9 cellular contexts compared by ENCODE assay signal in the genomic region with DNA sequence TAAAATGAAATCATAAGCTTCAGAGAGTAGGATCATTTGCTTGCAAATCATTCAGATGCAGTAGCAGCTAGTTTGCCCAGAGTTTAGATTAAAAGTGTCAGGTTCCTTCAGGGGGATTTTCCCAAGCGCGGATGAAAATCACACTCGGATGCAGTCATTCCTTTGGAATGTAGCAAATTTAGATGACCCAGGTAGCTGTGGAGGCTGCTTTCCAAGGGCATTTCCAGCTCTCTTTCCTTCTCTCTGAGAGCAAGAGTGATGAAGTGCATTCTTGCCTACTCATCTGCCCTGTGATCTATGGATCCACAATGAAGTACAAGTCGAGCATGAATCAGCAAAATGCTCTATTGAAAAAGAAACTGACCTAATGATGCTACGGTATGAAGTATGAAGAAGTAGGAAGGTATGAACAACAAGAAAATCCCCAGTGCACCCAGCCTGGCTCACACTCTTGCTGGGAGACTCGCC.
A peak's percentile ranks its signal among the peaks of the same experiment; 100 is the strongest.
DNase-seq lines count a peak whose midpoint lies in the region; ATAC-seq and TF ChIP-seq lines count a peak whose summit lies in the region.
"Had no signal": no experiment of that assay in that cellular context is flagged by ENCODE, and none has a peak within 500 bp of the region (broad histone marks: within the 10 kb centered on the region; RNA-seq: fewer than 3 reads in every experiment).

No MANE protein-coding gene starts in this region.

- peak overlapping the region; percentile 68 for H3K4me2 ChIP-seq in fibroblast of lung (ENCODE audit: extremely low read depth, insufficient read depth, low read length)

- peak overlapping the region; percentile 3 for H2AFZ ChIP-seq in fibroblast of lung (ENCODE audit: low read length)

- H3K79me2 ChIP-seq in fibroblast of lung (ENCODE audit: control insufficient read depth, insufficient read depth, low read length) = no peaks in the 10 kb centered on the region

- H3K36me3 ChIP-seq in RWPE2 (ENCODE audit: low read depth) (no peaks in the 10 kb centered on the region), fibroblast of lung (ENCODE audit: control insufficient read depth, insufficient read depth, low read length) (no peaks in the 10 kb centered on the region)
- H3K36me3 ChIP-seq: sigmoid colon had no signal

- H3K4me3 ChIP-seq in RWPE2 (ENCODE audit: severe bottlenecking) (no peak overlapping the region), fibroblast of lung (replicated peaks in 1 of 4; ENCODE audit: control extremely low read depth in 1 of 4, insufficient read depth in 1 of 4, low read depth in 3 of 4, low read length in 4 of 4) (peak overlapping the region in 1 of 4 experiments; percentile 6)
- H3K4me3 ChIP-seq: sigmoid colon had no signal

- ATAC-seq in RWPE2 (ENCODE audit: low read depth) = peak; percentile 99
- no peak for ATAC-seq in natural killer cell treated with Interleukin-12 subunit alpha and Interleukin-12 subunit beta and Interleukin-15 and Interleukin-18, amount 100 ng/mL, for 72 hours
- ATAC-seq in HG03139 (IDR thresholded peaks at IDR 0.05; ENCODE audit: unreplicated experiment) = no peak
- no peak for ATAC-seq in HG03108 (IDR thresholded peaks at IDR 0.05; ENCODE audit: unreplicated experiment)

- H3K4me1 ChIP-seq in RWPE2 (ENCODE audit: insufficient read depth, poor library complexity, severe bottlenecking) (peaks cover 17% of the 10 kb centered on the region), fibroblast of lung (ENCODE audit: control insufficient read depth, extremely low read depth, insufficient read depth, low read length) (peaks cover 2% of the 10 kb centered on the region)

- peaks cover 10% of the 10 kb centered on the region for H3K4me1 Mint-ChIP-seq in progenitor cell of endocrine pancreas (ENCODE audit: low read depth)
- no peaks in the 10 kb centered on the region for H3K4me1 Mint-ChIP-seq in natural killer cell treated with Interleukin-12 subunit alpha and Interleukin-12 subunit beta and Interleukin-15 and Interleukin-18, amount 100 ng/mL, for 72 hours (ENCODE audit: low read depth in 2 of 2)

- H3K9ac ChIP-seq in fibroblast of lung (ENCODE audit: insufficient read depth, low read length) = no peak overlapping the region

- no peaks in the 10 kb centered on the region for H3K9me3 ChIP-seq in RWPE2 (ENCODE audit: severe bottlenecking)
- H3K9me3 ChIP-seq in fibroblast of lung (ENCODE audit: control insufficient read depth, insufficient read depth, low read depth, low read length) = no peaks in the 10 kb centered on the region
- H3K9me3 ChIP-seq: sigmoid colon had no signal

- peak overlapping the region; percentile 74 for H3K27ac ChIP-seq in RWPE2 (ENCODE audit: poor library complexity, severe bottlenecking)
- H3K27ac ChIP-seq in fibroblast of lung (ENCODE audit: insufficient read depth, low read length) = no peak overlapping the region
- H3K27ac ChIP-seq: sigmoid colon had no signal

- DNase-seq in GM04503 (ENCODE audit: low read depth) = peak; percentile 85
- DNase-seq in RWPE2 (ENCODE audit: low spot score) = peak; percentile 77
- peak; percentile 58 to 98 for DNase-seq in fibroblast of lung (ENCODE audit: low read depth in 2 of 2)
- DNase-seq in progenitor cell of endocrine pancreas (ENCODE audit: low spot score, unreplicated experiment) = no peak
- no peak for DNase-seq in natural killer cell treated with Interleukin-12 subunit alpha and Interleukin-12 subunit beta and Interleukin-15 and Interleukin-18, amount 100 ng/mL, for 72 hours (ENCODE audit: low spot score)
- DNase-seq in NCI-H345 (lab: John Stamatoyannopoulos, UW) = no peak
- DNase-seq: sigmoid colon had no signal

- no peaks in the 10 kb centered on the region for H3K9me3 Mint-ChIP-seq in progenitor cell of endocrine pancreas (ENCODE audit: low read depth)
- H3K9me3 Mint-ChIP-seq in natural killer cell treated with Interleukin-12 subunit alpha and Interleukin-12 subunit beta and Interleukin-15 and Interleukin-18, amount 100 ng/mL, for 72 hours = peaks cover 4% of the 10 kb centered on the region

- H3K27me3 ChIP-seq in RWPE2 (ENCODE audit: insufficient read depth, poor library complexity, severe bottlenecking) (no peaks in the 10 kb centered on the region), fibroblast of lung (ENCODE audit: control insufficient read depth, insufficient read depth, low read length) (no peaks in the 10 kb centered on the region)
- H3K27me3 ChIP-seq: sigmoid colon had no signal

- no peak overlapping the region for H3K4me3 Mint-ChIP-seq in progenitor cell of endocrine pancreas (ENCODE audit: low read depth)
- H3K4me3 Mint-ChIP-seq in natural killer cell treated with Interleukin-12 subunit alpha and Interleukin-12 subunit beta and Interleukin-15 and Interleukin-18, amount 100 ng/mL, for 72 hours = no peak overlapping the region

- no peaks in the 10 kb centered on the region for H3K36me3 Mint-ChIP-seq in progenitor cell of endocrine pancreas (ENCODE audit: insufficient read depth)
- H3K36me3 Mint-ChIP-seq in natural killer cell treated with Interleukin-12 subunit alpha and Interleukin-12 subunit beta and Interleukin-15 and Interleukin-18, amount 100 ng/mL, for 72 hours = no peaks in the 10 kb centered on the region

- peak overlapping the region; percentile 72 for H3K27ac Mint-ChIP-seq in progenitor cell of endocrine pancreas
- no peak overlapping the region for H3K27ac Mint-ChIP-seq in natural killer cell treated with Interleukin-12 subunit alpha and Interleukin-12 subunit beta and Interleukin-15 and Interleukin-18, amount 100 ng/mL, for 72 hours

- no peaks in the 10 kb centered on the region for H4K20me1 ChIP-seq in fibroblast of lung (ENCODE audit: control insufficient read depth, extremely low read depth, insufficient read depth, low read length)

- no peaks in the 10 kb centered on the region for H3K27me3 Mint-ChIP-seq in progenitor cell of endocrine pancreas
- no peaks in the 10 kb centered on the region for H3K27me3 Mint-ChIP-seq in natural killer cell treated with Interleukin-12 subunit alpha and Interleukin-12 subunit beta and Interleukin-15 and Interleukin-18, amount 100 ng/mL, for 72 hours

- TF ChIP-seq CTCF in RWPE2 (IDR thresholded peaks at IDR 0.05; ENCODE audit: poor library complexity, severe bottlenecking) (no peak), fibroblast of lung (conservative IDR thresholded peaks at IDR 0.05 in 1 of 2, IDR thresholded peaks at IDR 0.05 in 1 of 2; ENCODE audit: low read depth in 1 of 2, low read length in 2 of 2) (no peak), progenitor cell of endocrine pancreas (IDR thresholded peaks at IDR 0.05; ENCODE audit: unreplicated experiment) (no peak)

Comparison
In these comparisons a context has a peak if more than half of its experiments do, and no peak if none do; other contexts are left out.
1. DNase-seq: peak in GM04503 (single experiment), RWPE2 (single experiment) and fibroblast of lung (2 of 2); none in progenitor cell of endocrine pancreas (single experiment), natural killer cell treated with Interleukin-12 subunit alpha and Interleukin-12 subunit beta and Interleukin-15 and Interleukin-18, amount 100 ng/mL, for 72 hours (single experiment) and NCI-H345 (single experiment).